ENCODE assay signal across 1 cellular context in genomic region chr5:68798877-68799276, GRCh38.
TF ChIP-seq lines count a peak whose summit lies in the region.

No MANE protein-coding gene starts in this region.

TF ChIP-seq in HepG2, 621 proteins besides CTCF, POLR2A, EP300 and RAD21 (continued from another document):
- TF ChIP-seq ZHX2 (IDR thresholded peaks at IDR 0.05; ENCODE audit: low read depth) (no peak), ZHX2 (CRISPR knock-in tag; IDR thresholded peaks at IDR 0.05; ENCODE audit: borderline replicate concordance) (no peak), ISL2 (CRISPR knock-in tag; IDR thresholded peaks at IDR 0.05) (no peak), ZNF326 (CRISPR knock-in tag; IDR thresholded peaks at IDR 0.05; ENCODE audit: borderline replicate concordance) (no peak), ATF2 (CRISPR knock-in tag; IDR thresholded peaks at IDR 0.05) (no peak), RFXAP (CRISPR knock-in tag; IDR thresholded peaks at IDR 0.05; ENCODE audit: borderline replicate concordance) (no peak), ZBTB2 (CRISPR knock-in tag; IDR thresholded peaks at IDR 0.05; ENCODE audit: low read depth) (no peak), FOXC1 (CRISPR knock-in tag; IDR thresholded peaks at IDR 0.05; ENCODE audit: borderline replicate concordance) (no peak), ZNF609 (CRISPR knock-in tag; IDR thresholded peaks at IDR 0.05; ENCODE audit: borderline replicate concordance) (no peak), ZNF720 (CRISPR knock-in tag; IDR thresholded peaks at IDR 0.05) (no peak), THAP7 (CRISPR knock-in tag; IDR thresholded peaks at IDR 0.05) (no peak)
TF ChIP-seq in HepG2: peak in this region for 0.
